19 cellular contexts compared by ENCODE assay signal in the genomic region with DNA sequence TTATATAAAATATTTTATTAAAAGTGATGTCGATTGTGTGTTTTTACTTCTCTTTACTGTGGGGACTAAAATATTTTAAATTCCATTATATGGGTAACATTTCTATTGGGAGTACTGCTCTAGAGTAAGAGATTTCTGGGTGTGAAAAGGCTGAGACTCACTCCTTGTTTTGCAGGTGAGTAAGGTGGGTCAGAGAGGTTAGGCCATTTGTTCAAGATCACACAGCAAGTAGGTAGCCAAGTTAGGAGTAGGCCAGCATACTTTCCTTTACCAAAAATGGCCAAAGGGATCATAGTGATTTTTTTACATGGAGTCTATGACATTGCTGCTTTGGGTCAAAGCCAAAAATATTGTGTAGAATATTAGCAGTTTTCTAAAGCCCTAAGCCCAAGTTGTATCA.
A peak's percentile ranks its signal among the peaks of the same experiment; 100 is the strongest.
DNase-seq lines count a peak whose midpoint lies in the region; ATAC-seq and TF ChIP-seq lines count a peak whose summit lies in the region.
"Had no signal": no experiment of that assay in that cellular context is flagged by ENCODE, and none has a peak within 500 bp of the region (broad histone marks: within the 10 kb centered on the region; RNA-seq: fewer than 3 reads in every experiment).

No MANE protein-coding gene starts in this region.

- no peaks in the 10 kb centered on the region for H3K27me3 ChIP-seq in heart left ventricle

- H3K36me3 ChIP-seq in heart left ventricle (no peaks in the 10 kb centered on the region), KOPT-K1 (ENCODE audit: insufficient read depth, low read length) (peaks cover 5% of the 10 kb centered on the region; the same call in 1 of the 2 replicates)

- peaks cover 37% of the 10 kb centered on the region for H3K4me1 Mint-ChIP-seq in memory B cell
- H3K4me1 Mint-ChIP-seq in stimulated activated memory B cell treated with anti-CD40 and anti-IgM and Interleukin-4, amounts not matched to agents 10 μg/mL and 1 μg/mL and 100 μg/mL, for 72 hours: peaks cover 70% of the 10 kb centered on the region
- peaks cover 14% of the 10 kb centered on the region for H3K4me1 Mint-ChIP-seq in HFFc6 (ENCODE audit: low read depth)

- no peak for TF ChIP-seq POLR2A in heart left ventricle (IDR thresholded peaks at IDR 0.05)

- no peak overlapping the region for H3K4me3 Mint-ChIP-seq in memory B cell
- no peak overlapping the region for H3K4me3 Mint-ChIP-seq in stimulated activated memory B cell treated with anti-CD40 and anti-IgM and Interleukin-4, amounts not matched to agents 10 μg/mL and 1 μg/mL and 100 μg/mL, for 72 hours
- no peak overlapping the region for H3K4me3 Mint-ChIP-seq in HFFc6
- H3K4me3 Mint-ChIP-seq: CD4-positive, alpha-beta memory T cell had no signal

- H3K36me3 Mint-ChIP-seq in memory B cell (peaks cover 33% of the 10 kb centered on the region), HFFc6 (ENCODE audit: low read depth) (peaks cover 9% of the 10 kb centered on the region)
- peaks cover 57% of the 10 kb centered on the region for H3K36me3 Mint-ChIP-seq in stimulated activated memory B cell treated with anti-CD40 and anti-IgM and Interleukin-4, amounts not matched to agents 10 μg/mL and 1 μg/mL and 100 μg/mL, for 72 hours

- no peaks in the 10 kb centered on the region for H3K9me3 Mint-ChIP-seq in memory B cell
- peaks cover 5% of the 10 kb centered on the region for H3K9me3 Mint-ChIP-seq in stimulated activated memory B cell treated with anti-CD40 and anti-IgM and Interleukin-4, amounts not matched to agents 10 μg/mL and 1 μg/mL and 100 μg/mL, for 72 hours
- H3K9me3 Mint-ChIP-seq in HFFc6: no peaks in the 10 kb centered on the region
- H3K9me3 Mint-ChIP-seq: CD4-positive, alpha-beta memory T cell had no signal

- H3K4me3 ChIP-seq in heart left ventricle: no peak overlapping the region

- no peak for ATAC-seq in heart left ventricle
- ATAC-seq in Right ventricle myocardium superior (ENCODE audit: poor library complexity): no peak
- ATAC-seq in memory B cell (ENCODE audit: low read depth): no peak
- ATAC-seq in stimulated activated memory B cell treated with anti-CD40 and anti-IgM and Interleukin-4, amounts not matched to agents 10 μg/mL and 1 μg/mL and 100 μg/mL, for 72 hours: no peak
- no peak for ATAC-seq in GM18511 (IDR thresholded peaks at IDR 0.05; ENCODE audit: unreplicated experiment)
- ATAC-seq in HG03521 (IDR thresholded peaks at IDR 0.05; ENCODE audit: unreplicated experiment): no peak

- intact Hi-C loops in heart left ventricle (cut with DNase I) (no loop called here), Right ventricle myocardium superior (cut with DNase I) (no loop called here)

- TF ChIP-seq CTCF in heart left ventricle (IDR thresholded peaks at IDR 0.05) (no peak), HFFc6 (IDR thresholded peaks at IDR 0.05) (no peak)

- H3K27ac Mint-ChIP-seq in memory B cell (peak overlapping the region; percentile 33), HFFc6 (no peak overlapping the region)
- peak overlapping the region; percentile 20 for H3K27ac Mint-ChIP-seq in stimulated activated memory B cell treated with anti-CD40 and anti-IgM and Interleukin-4, amounts not matched to agents 10 μg/mL and 1 μg/mL and 100 μg/mL, for 72 hours

- no peaks in the 10 kb centered on the region for H3K27me3 Mint-ChIP-seq in memory B cell
- no peaks in the 10 kb centered on the region for H3K27me3 Mint-ChIP-seq in stimulated activated memory B cell treated with anti-CD40 and anti-IgM and Interleukin-4, amounts not matched to agents 10 μg/mL and 1 μg/mL and 100 μg/mL, for 72 hours
- H3K27me3 Mint-ChIP-seq in HFFc6 (ENCODE audit: insufficient read depth): no peaks in the 10 kb centered on the region
- H3K27me3 Mint-ChIP-seq: CD4-positive, alpha-beta memory T cell had no signal

- H3K27ac ChIP-seq in heart left ventricle (peak overlapping the region in 9 of 12 donors; percentile 6 to 60 (median 41)), KOPT-K1 (ENCODE audit: low read depth, low read length, poor library complexity, severe bottlenecking) (peak overlapping the region; percentile 97)
- H3K27ac ChIP-seq: KMS-11 had no signal

- H3K9me3 ChIP-seq in heart left ventricle (no peaks in the 10 kb centered on the region), KOPT-K1 (ENCODE audit: insufficient read depth, low read length, poor library complexity, severe bottlenecking) (no peaks in the 10 kb centered on the region)

- 93 to 100% (median 96%) methylated on average over 1 of the region's 1 CpG for WGBS in heart left ventricle, 4 donors

- H3K4me1 ChIP-seq in heart left ventricle: peaks cover 0 to 48% (median 26%) of the 10 kb centered on the region in 12 donors

- DNase-seq in heart left ventricle (no peak), Right ventricle myocardium superior (no peak), memory B cell (ENCODE audit: low spot score in 2 of 2) (no peak), HFFc6 (no peak)
- DNase-seq: 8988T; CD4-positive, alpha-beta memory T cell; DMS79 treated with DMSO at 0.1 percent for 48 hours; GF-D8; GOT3; MM.1S; NCI-H187 treated with DMSO at 0.1 percent for 48 hours; NCI-H2171; NCI-H510A; SIG-M5 had no signal
